Comparison of ENCODE assay signal across 8 cellular contexts in genomic region chr14:78207414-78207813, GRCh38. TPM values are rescaled to one million over a fixed set of nuclear protein-coding genes. Genes with fewer than 3 reads are reported as not detected.
"Had no signal": no experiment of that assay in that cellular context is flagged by ENCODE, and none has a peak within 500 bp of the region (broad histone marks: within the 10 kb centered on the region; RNA-seq: fewer than 3 reads in every experiment).

No MANE protein-coding gene starts in this region.

- FAIRE-seq: HepG2, HTR-8/SVneo, K562 had no signal

- ATAC-seq: HepG2, K562 had no signal

- H3K36me3 Mint-ChIP-seq: IgD-negative memory B cell had no signal

- H3K27ac Mint-ChIP-seq: IgD-negative memory B cell had no signal

- H3K4me3 Mint-ChIP-seq: IgD-negative memory B cell had no signal

- H3K27ac ChIP-seq: HL-60 had no signal

- DNase-seq: IMR-90, KBM-7 had no signal

- H3K4me3 ChIP-seq: K562 had no signal

RNA-seq across cellular contexts. Expression of gene NRXN3, which starts 37.2 kb away (rescaled TPM):
- total RNA-seq: HepG2, HT-29 had no signal
- polyA plus RNA-seq: IgD-negative memory B cell, K562 had no signal
